In the genomic region with DNA sequence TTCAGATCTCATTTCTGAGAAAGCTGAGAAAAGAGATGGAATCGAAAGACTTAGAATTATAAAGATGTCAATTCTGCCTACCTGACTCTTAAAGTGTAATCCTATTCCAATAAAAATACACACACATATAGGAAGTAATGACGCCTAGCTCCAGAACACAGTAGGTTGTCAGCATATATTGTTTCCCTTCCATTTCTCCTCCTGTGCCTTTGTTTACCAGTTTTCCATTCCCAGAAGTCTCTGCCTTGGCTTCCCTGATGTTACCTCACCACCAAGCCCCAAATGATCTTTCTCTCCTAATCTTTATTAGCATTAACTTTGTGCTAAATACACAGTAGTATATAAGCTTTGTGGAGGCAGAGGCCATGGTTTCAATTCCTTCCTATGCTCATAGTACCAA, we compare ENCODE assay signal across 12 cellular contexts. TPM values are rescaled to one million over a fixed set of nuclear protein-coding genes. Genes with fewer than 3 reads are reported as not detected.
"Had no signal": no experiment of that assay in that cellular context is flagged by ENCODE, and none has a peak within 500 bp of the region (broad histone marks: within the 10 kb centered on the region; RNA-seq: fewer than 3 reads in every experiment).

No MANE protein-coding gene starts in this region.

- H3K27ac Mint-ChIP-seq: HFFc6 had no signal

- DNase-seq: GM23248, GOT3, H7, HFFc6, IMR-90, KG1 had no signal

- H3K4me3 Mint-ChIP-seq: HFFc6 had no signal

- H2AFZ ChIP-seq: GM23248 had no signal

- H3K9me3 Mint-ChIP-seq: HFFc6 had no signal

- H3K9me3 ChIP-seq: HAP-1 had no signal

- H3K4me3 ChIP-seq: GM23248, HAP-1, K562 had no signal

- FAIRE-seq: K562 had no signal

- H3K9ac ChIP-seq: GM23248 had no signal

- ATAC-seq: HCT116, K562 had no signal

- H3K27ac ChIP-seq: GM23248, HL-60 had no signal

RNA-seq across cellular contexts. Expression of a gene that starts 40.0 kb away (rescaled TPM):
- total RNA-seq: H4, H7, HT1080 had no signal
- polyA plus RNA-seq: K562 had no signal
